25 cellular contexts compared by ENCODE assay signal in genomic region chr3:46143951-46144473, GRCh38.
DNase-seq lines count a peak whose midpoint lies in the region; ATAC-seq and TF ChIP-seq lines count a peak whose summit lies in the region.
"Had no signal": no experiment of that assay in that cellular context is flagged by ENCODE, and none has a peak within 500 bp of the region (broad histone marks: within the 10 kb centered on the region; RNA-seq: fewer than 3 reads in every experiment).

No MANE protein-coding gene starts in this region.

- TF ChIP-seq CTCF in mucosa of descending colon (IDR thresholded peaks at IDR 0.05) (no peak), vagina (IDR thresholded peaks at IDR 0.05) (no peak)

- H3K9me3 ChIP-seq in mucosa of descending colon = no peaks in the 10 kb centered on the region
- no peaks in the 10 kb centered on the region for H3K9me3 ChIP-seq in vagina
- no peaks in the 10 kb centered on the region for H3K9me3 ChIP-seq in T-helper 17 cell (ENCODE audit: control insufficient read depth, low read length, poor library complexity, severe bottlenecking)
- H3K9me3 ChIP-seq: adrenal gland, breast epithelium, tibial nerve had no signal

- H3K4me3 ChIP-seq in mucosa of descending colon (no peak overlapping the region), vagina (no peak overlapping the region)
- H3K4me3 ChIP-seq: adrenal gland, breast epithelium, lung, tibial nerve had no signal

- H3K4me3 Mint-ChIP-seq in T-helper 17 cell = no peak overlapping the region
- H3K4me3 Mint-ChIP-seq: activated CD8-positive, alpha-beta T cell treated with anti-CD3 and anti-CD28 coated beads, Interleukin-2, amount 10 ng/mL, durations not matched to agents 7 days and 5 days; immature natural killer cell; stimulated activated naive CD8-positive, alpha-beta T cell treated with anti-CD3 and anti-CD28 coated beads, Interleukin-15, amount 100 ng/mL, for 72 hours; T-cell had no signal

- no peak overlapping the region for H3K27ac Mint-ChIP-seq in T-helper 17 cell
- H3K27ac Mint-ChIP-seq: activated CD8-positive, alpha-beta T cell treated with anti-CD3 and anti-CD28 coated beads, Interleukin-2, amount 10 ng/mL, durations not matched to agents 7 days and 5 days; T-cell had no signal

- no peaks in the 10 kb centered on the region for H3K27me3 ChIP-seq in vagina
- H3K27me3 ChIP-seq: adrenal gland, breast epithelium, tibial nerve had no signal

- H3K4me1 Mint-ChIP-seq in T-helper 17 cell = peaks cover 4% of the 10 kb centered on the region
- H3K4me1 Mint-ChIP-seq: stimulated activated naive CD8-positive, alpha-beta T cell treated with anti-CD3 and anti-CD28 coated beads, Interleukin-15, amount 100 ng/mL, for 72 hours had no signal

- intact Hi-C loops in head of caudate nucleus (cut with DNase I) (no loop called here), mucosa of descending colon (cut with DNase I, micrococcal nuclease) (no loop called here), vagina (cut with DNase I) (no loop called here)

- no peak for TF ChIP-seq POLR2A in vagina (IDR thresholded peaks at IDR 0.05)

- peak; percentile 76 for DNase-seq in Ammon's horn (ENCODE audit: low spot score)
- DNase-seq in KBM-7 = peak; percentile 32
- DNase-seq in head of caudate nucleus = peak in 26 of 42 donors; percentile 13 to 74 (median 36)
- no peak for DNase-seq in mucosa of descending colon
- no peak for DNase-seq in NCI-H524 treated with DMSO at 0.1 percent for 48 hours (lab: John Stamatoyannopoulos, UW)
- no peak for DNase-seq in vagina (ENCODE audit: extremely low spot score in 2 of 2)
- no peak for DNase-seq in T-helper 17 cell
- DNase-seq: activated CD4-positive, alpha-beta T cell treated with anti-CD3 and anti-CD28 coated beads for 1 hour; activated CD8-positive, alpha-beta T cell treated with anti-CD3 and anti-CD28 coated beads, Interleukin-2, amount 10 ng/mL, durations not matched to agents 7 days and 5 days; activated gamma-delta T cell treated with Interleukin-2 at 50 U/mL for 16 hours; dermis blood vessel endothelial cell; immature natural killer cell; NCI-H146; NCI-H2171; NCI-H526; OCI-M1; SHP77 treated with DMSO at 0.1 percent for 48 hours; stimulated activated naive CD8-positive, alpha-beta T cell treated with anti-CD3 and anti-CD28 coated beads, Interleukin-15, amount 100 ng/mL, for 72 hours; T-cell had no signal

- no peaks in the 10 kb centered on the region for H3K36me3 ChIP-seq in mucosa of descending colon (ENCODE audit: low read depth)
- no peaks in the 10 kb centered on the region for H3K36me3 ChIP-seq in vagina
- H3K36me3 ChIP-seq: adrenal gland, breast epithelium, tibial nerve had no signal

- peaks cover 5% of the 10 kb centered on the region for H3K36me3 Mint-ChIP-seq in T-helper 17 cell (ENCODE audit: low read depth)
- H3K36me3 Mint-ChIP-seq: T-cell had no signal

- H3K27ac ChIP-seq in vagina = no peak overlapping the region
- H3K27ac ChIP-seq: C4-2B, HL-60, tibial nerve had no signal

- in situ Hi-C loops in KBM-7 (cut with MboI; ENCODE audit: low pct_unique_long_range_greater_than_20kb, low sequenced_read_pairs) = no loop called here

- H3K4me1 ChIP-seq in mucosa of descending colon (ENCODE audit: low read depth) = no peaks in the 10 kb centered on the region
- H3K4me1 ChIP-seq in vagina = no peaks in the 10 kb centered on the region
- H3K4me1 ChIP-seq: breast epithelium had no signal

- H3K27me3 Mint-ChIP-seq in T-helper 17 cell = peaks cover 6% of the 10 kb centered on the region

- ATAC-seq in mucosa of descending colon (peak; percentile 23), T-helper 17 cell (no peak)
- ATAC-seq: activated CD8-positive, alpha-beta T cell treated with anti-CD3 and anti-CD28 coated beads, Interleukin-2, amount 10 ng/mL, durations not matched to agents 7 days and 5 days; stimulated activated naive CD8-positive, alpha-beta T cell treated with anti-CD3 and anti-CD28 coated beads, Interleukin-15, amount 100 ng/mL, for 72 hours; T-cell had no signal

Comparison
In these comparisons a context has a peak if more than half of its experiments do, and no peak if none do; other contexts are left out.
1. DNase-seq: peak in Ammon's horn (single experiment), KBM-7 (single experiment) and head of caudate nucleus (26 of 42); none in mucosa of descending colon (0 of 3), NCI-H524 treated with DMSO at 0.1 percent for 48 hours (single experiment), vagina (0 of 2) and T-helper 17 cell (0 of 3).